8 cellular contexts compared by ENCODE assay signal in the genomic region with DNA sequence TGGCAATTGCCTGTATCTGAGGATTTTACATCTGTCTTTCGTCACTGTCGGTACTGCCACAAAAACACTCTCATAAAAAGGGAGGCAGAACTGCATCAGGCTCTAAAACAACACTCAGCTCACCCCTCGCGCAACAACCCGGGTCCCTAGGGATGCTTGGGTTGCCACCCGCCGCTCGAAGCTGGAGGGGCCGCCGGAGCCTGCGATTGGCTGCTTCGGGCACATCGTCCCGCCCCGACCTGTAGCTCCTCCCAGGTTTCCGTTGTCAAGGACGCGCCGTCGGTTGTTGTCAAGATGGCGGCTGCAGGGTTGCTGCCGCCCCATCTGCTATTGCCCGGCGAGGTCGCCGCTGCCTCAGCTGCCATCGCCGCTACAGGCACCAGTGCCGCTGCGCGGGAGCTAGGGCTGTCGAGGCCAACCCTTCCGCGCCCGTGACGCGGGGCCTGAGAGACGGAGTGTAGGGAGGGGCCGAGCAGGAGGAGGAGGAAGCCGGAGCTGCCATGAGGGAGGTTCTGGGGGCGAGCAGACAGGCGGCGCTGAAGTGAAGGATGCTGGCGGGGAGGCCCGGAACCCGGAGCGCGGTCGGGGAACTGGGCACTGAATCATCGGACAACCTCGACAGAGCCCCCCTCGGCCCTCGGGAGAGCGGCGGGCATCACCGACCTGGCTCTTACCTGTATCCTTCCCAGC. TPM values are rescaled to one million over a fixed set of nuclear protein-coding genes. Genes with fewer than 3 reads are reported as not detected.
A peak's percentile ranks its signal among the peaks of the same experiment; 100 is the strongest.
DNase-seq lines count a peak whose midpoint lies in the region; ATAC-seq and TF ChIP-seq lines count a peak whose summit lies in the region.

Gene CEP126 (plus strand): TSS at position 274 of the 690 bp plus-strand sequence. CDS start 275 bp downstream, at position 549.

- intact Hi-C loops in PC-9 (cut with micrococcal nuclease; ENCODE audit: unreplicated experiment), result loop anchor here (2.0 to 5.0 kb wide), 2 partner anchors 92 to 198 kb away; no protein-coding TSS in a partner anchor

- H3K4me3 ChIP-seq in PC-9 (peak within 1 kb of the TSS; percentile 69), fibroblast of mammary gland (ENCODE audit: control insufficient read depth, low read depth, low read length) (peak within 1 kb of the TSS; percentile 83)

- CTCF ChIA-PET in PC-9 (lab: Charles Lee), result interaction anchor here (0.5 to 1.2 kb wide), 4 partner anchors 86 to 229 kb away, joined by 3 to 5 read pairs (median 4); no protein-coding TSS in a partner anchor

- H3K27ac Mint-ChIP-seq in IgD-negative memory B cell, result peak within 1 kb of the TSS; percentile 96 to 99 (median 97)
- H3K27ac Mint-ChIP-seq in activated T-helper 17 cell treated with anti-CD3 and anti-CD28 coated beads, Interleukin-2, amount 50 U/mL, for 72 hours, result peak within 1 kb of the TSS; percentile 83
- peak within 1 kb of the TSS; percentile 79 to 97 (median 90) for H3K27ac Mint-ChIP-seq in naive thymus-derived CD8-positive, alpha-beta T cell
- H3K27ac Mint-ChIP-seq in stimulated activated naive B cell treated with anti-CD40 and anti-IgM and Interleukin-4, amounts not matched to agents 10 μg/mL and 1 μg/mL and 100 μg/mL, for 72 hours, result peak within 1 kb of the TSS; percentile 97

- DNase-seq in DMS 273 (lab: John Stamatoyannopoulos, UW; ENCODE audit: unreplicated experiment) (peak; percentile 86), PC-9 (peak; percentile 84 to 91), fibroblast of mammary gland (ENCODE audit: low read depth) (peak; percentile 93)
- peak; percentile 87 to 96 (median 94) for DNase-seq in naive thymus-derived CD8-positive, alpha-beta T cell
- peak; percentile 94 for DNase-seq in stimulated activated naive B cell treated with anti-CD40 and anti-IgM and Interleukin-4, amounts not matched to agents 10 μg/mL and 1 μg/mL and 100 μg/mL, for 72 hours

- peaks cover 22 to 24% (median 22%) of the 10 kb centered on the region in 3 donors for H3K4me1 Mint-ChIP-seq in IgD-negative memory B cell
- peaks cover 20% of the 10 kb centered on the region for H3K4me1 Mint-ChIP-seq in activated T-helper 17 cell treated with anti-CD3 and anti-CD28 coated beads, Interleukin-2, amount 50 U/mL, for 72 hours
- peaks cover 5 to 34% (median 25%) of the 10 kb centered on the region in 4 donors for H3K4me1 Mint-ChIP-seq in naive thymus-derived CD8-positive, alpha-beta T cell
- H3K4me1 Mint-ChIP-seq in stimulated activated naive B cell treated with anti-CD40 and anti-IgM and Interleukin-4, amounts not matched to agents 10 μg/mL and 1 μg/mL and 100 μg/mL, for 72 hours, result peaks cover 18 to 19% of the 10 kb centered on the region in 2 donors

- peak within 1 kb of the TSS; percentile 65 for H3K27ac ChIP-seq in PC-9

- peak within 1 kb of the TSS; percentile 82 for H3K4me2 ChIP-seq in PC-9

- peaks cover 21% of the 10 kb centered on the region; the same call in 1 of the 2 replicates for H3F3A ChIP-seq in PC-9 (ENCODE audit: insufficient read depth, low read depth)

- no TSS peak for BruUV-seq in PC-9 (replicated peaks; lab: Mats Ljungman, UMichigan)

- H3K36me3 Mint-ChIP-seq in IgD-negative memory B cell, result no peaks in the 10 kb centered on the region
- H3K36me3 Mint-ChIP-seq in activated T-helper 17 cell treated with anti-CD3 and anti-CD28 coated beads, Interleukin-2, amount 50 U/mL, for 72 hours (ENCODE audit: low read depth), result no peaks in the 10 kb centered on the region
- H3K36me3 Mint-ChIP-seq in naive thymus-derived CD8-positive, alpha-beta T cell, result no peaks in the 10 kb centered on the region
- H3K36me3 Mint-ChIP-seq in stimulated activated naive B cell treated with anti-CD40 and anti-IgM and Interleukin-4, amounts not matched to agents 10 μg/mL and 1 μg/mL and 100 μg/mL, for 72 hours, result no peaks in the 10 kb centered on the region

- H3K4me1 ChIP-seq in PC-9 (replicated peaks; ENCODE audit: insufficient read depth), result peaks cover 28% of the 10 kb centered on the region

- H3K36me3 ChIP-seq in PC-9 (ENCODE audit: low read depth), result no peaks in the 10 kb centered on the region

- TF ChIP-seq CTCF in PC-9 (conservative IDR thresholded peaks at IDR 0.05), result peak; percentile 57; the same call in 1 of the 2 replicates
- peak; percentile 33 for TF ChIP-seq CTCF in fibroblast of mammary gland (conservative IDR thresholded peaks at IDR 0.05; ENCODE audit: control insufficient read depth, insufficient read depth, low read depth, low read length)

- no peaks in the 10 kb centered on the region for H3K9me2 ChIP-seq in PC-9 (ENCODE audit: insufficient read depth)

- POLR2A ChIA-PET in PC-9 (lab: Charles Lee; ENCODE audit: unreplicated experiment), result interaction anchor here (0.6 to 0.7 kb wide), 6 partner anchors 160 to 1611 kb away, joined by 3 to 17 read pairs (median 3); no protein-coding TSS in a partner anchor
- POLR2A ChIA-PET in naive thymus-derived CD8-positive, alpha-beta T cell (lab: Charles Lee), result interaction anchor here (0.6 kb wide), 1 partner anchor 1319 kb away, joined by 7 read pairs; no protein-coding TSS in a partner anchor

- peak; percentile 100 for ATAC-seq in GM21576 (IDR thresholded peaks at IDR 0.05; ENCODE audit: unreplicated experiment)
- ATAC-seq in activated T-helper 17 cell treated with anti-CD3 and anti-CD28 coated beads, Interleukin-2, amount 50 U/mL, for 72 hours (replicated peaks), result peak; percentile 97
- ATAC-seq in naive thymus-derived CD8-positive, alpha-beta T cell, result peak; percentile 89 to 92
- peak; percentile 95 to 97 for ATAC-seq in stimulated activated naive B cell treated with anti-CD40 and anti-IgM and Interleukin-4, amounts not matched to agents 10 μg/mL and 1 μg/mL and 100 μg/mL, for 72 hours (replicated peaks)

- peak within 1 kb of the TSS; percentile 89 for H2AFZ ChIP-seq in PC-9

- peak within 1 kb of the TSS; percentile 93 to 98 (median 94) for H3K4me3 Mint-ChIP-seq in IgD-negative memory B cell
- peak within 1 kb of the TSS; percentile 90 for H3K4me3 Mint-ChIP-seq in activated T-helper 17 cell treated with anti-CD3 and anti-CD28 coated beads, Interleukin-2, amount 50 U/mL, for 72 hours
- H3K4me3 Mint-ChIP-seq in naive thymus-derived CD8-positive, alpha-beta T cell, result peak within 1 kb of the TSS; percentile 90 to 98 (median 94)
- H3K4me3 Mint-ChIP-seq in stimulated activated naive B cell treated with anti-CD40 and anti-IgM and Interleukin-4, amounts not matched to agents 10 μg/mL and 1 μg/mL and 100 μg/mL, for 72 hours, result peak within 1 kb of the TSS; percentile 98 to 99

- 0 out of 2 replicates have a peak, but pooled peaks cover 4% of the 10 kb centered on the region for H3K79me2 ChIP-seq in PC-9 (ENCODE audit: low read depth)

- H3K27me3 ChIP-seq in PC-9 (ENCODE audit: insufficient read depth, low read depth), result no peaks in the 10 kb centered on the region

- no peaks in the 10 kb centered on the region for H3K9me3 ChIP-seq in PC-9 (ENCODE audit: insufficient read depth, low read depth)

- H4K20me1 ChIP-seq in PC-9 (ENCODE audit: insufficient read depth), result no peaks in the 10 kb centered on the region

- no peaks in the 10 kb centered on the region for H3K9me3 Mint-ChIP-seq in IgD-negative memory B cell
- H3K9me3 Mint-ChIP-seq in activated T-helper 17 cell treated with anti-CD3 and anti-CD28 coated beads, Interleukin-2, amount 50 U/mL, for 72 hours, result no peaks in the 10 kb centered on the region
- no peaks in the 10 kb centered on the region for H3K9me3 Mint-ChIP-seq in naive thymus-derived CD8-positive, alpha-beta T cell
- no peaks in the 10 kb centered on the region for H3K9me3 Mint-ChIP-seq in stimulated activated naive B cell treated with anti-CD40 and anti-IgM and Interleukin-4, amounts not matched to agents 10 μg/mL and 1 μg/mL and 100 μg/mL, for 72 hours

- no peaks in the 10 kb centered on the region for H3K27me3 Mint-ChIP-seq in IgD-negative memory B cell
- peaks cover 5% of the 10 kb centered on the region for H3K27me3 Mint-ChIP-seq in activated T-helper 17 cell treated with anti-CD3 and anti-CD28 coated beads, Interleukin-2, amount 50 U/mL, for 72 hours
- H3K27me3 Mint-ChIP-seq in naive thymus-derived CD8-positive, alpha-beta T cell, result peaks cover 4 to 18% (median 8%) of the 10 kb centered on the region in 5 donors
- peaks cover 13% of the 10 kb centered on the region in 2 donors for H3K27me3 Mint-ChIP-seq in stimulated activated naive B cell treated with anti-CD40 and anti-IgM and Interleukin-4, amounts not matched to agents 10 μg/mL and 1 μg/mL and 100 μg/mL, for 72 hours

RNA-seq across cellular contexts. Expression of gene CEP126, which starts in this region (rescaled TPM):
- polyA plus RNA-seq in IgD-negative memory B cell, result 0.50 TPM
- 3.7 and 6.0 TPM in 2 replicates for total RNA-seq in PC-9 (2021)
- total RNA-seq in activated T-helper 17 cell treated with anti-CD3 and anti-CD28 coated beads, Interleukin-2, amount 50 U/mL, for 72 hours, result 1 to 10 TPM in 1 of 2 donors, under 1 TPM in 1; 0.97 to 1.5 TPM
- total RNA-seq in naive thymus-derived CD8-positive, alpha-beta T cell, result 1 to 10 TPM; 3.4 to 3.8 TPM
- polyA plus RNA-seq in naive thymus-derived CD8-positive, alpha-beta T cell, result under 1 TPM; 0.19 to 0.62 (median 0.56) TPM

Comparison
In these comparisons a context has a peak if more than half of its experiments do, and no peak if none do; other contexts are left out.
1. Peak in every context shown above with its lines: DNase-seq, ATAC-seq, H3K4me3 ChIP-seq and H3K27ac ChIP-seq.